ENCODE assay signal across 1 cellular context in the genomic region with DNA sequence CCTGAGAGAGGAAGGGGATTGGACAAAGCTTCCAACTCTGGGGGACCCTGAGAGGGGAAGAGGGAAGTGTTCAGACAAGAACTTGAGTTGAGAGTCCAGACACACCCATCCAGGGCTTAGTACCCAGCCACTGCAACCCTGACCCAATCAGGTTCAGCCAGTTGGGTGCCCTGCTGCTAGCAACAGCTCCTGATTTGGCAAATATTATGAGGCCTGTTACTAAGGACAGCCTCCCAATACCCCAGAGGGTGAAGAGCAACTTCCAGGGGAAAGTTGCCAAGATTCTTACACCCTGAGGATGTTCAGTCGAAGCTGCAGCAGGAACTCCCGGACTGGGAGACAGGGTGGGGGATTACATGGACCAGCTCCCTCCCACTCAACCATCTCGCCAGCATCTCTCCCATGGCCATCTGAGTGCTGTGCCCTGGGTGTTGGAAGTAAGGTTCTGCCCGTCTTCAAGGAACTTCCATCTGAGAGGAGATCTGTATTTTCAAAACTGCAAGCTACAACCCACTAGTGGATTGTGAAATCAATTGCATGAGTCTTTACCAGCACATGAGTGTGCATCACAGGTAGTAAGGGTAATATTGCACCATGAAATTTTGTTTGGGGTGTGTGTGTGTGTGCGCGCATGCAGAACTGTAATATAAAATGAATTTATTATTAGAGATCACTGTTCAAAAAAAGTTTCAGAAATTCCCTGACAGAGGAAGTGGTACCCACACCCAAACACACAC.
TF ChIP-seq lines count a peak whose summit lies in the region.

No MANE protein-coding gene starts in this region.

TF ChIP-seq in A549, 52 proteins besides CTCF, POLR2A, EP300 and RAD21 (continued from another document):
- TF ChIP-seq ESRRA (IDR thresholded peaks at IDR 0.05; ENCODE audit: borderline replicate concordance, low read length) (no peak), ATOH8 (CRISPR knock-in tag; IDR thresholded peaks at IDR 0.05; ENCODE audit: low read depth) (no peak), RFX5 (IDR thresholded peaks at IDR 0.05) (peak; percentile 60; the same call in 1 of the 2 replicates), FOXS1 (CRISPR knock-in tag; IDR thresholded peaks at IDR 0.05) (no peak), MAFK (IDR thresholded peaks at IDR 0.05; ENCODE audit: partially characterized antibody) (peak; percentile 10), CHD4 (IDR thresholded peaks at IDR 0.05; ENCODE audit: borderline replicate concordance) (no peak), FOSL2 (IDR thresholded peaks at IDR 0.05) (no peak), FOSL2 (CRISPR knock-in tag; IDR thresholded peaks at IDR 0.05) (peak; percentile 42; the same call in 1 of the 2 replicates), POLR2AphosphoS2 (conservative IDR thresholded peaks at IDR 0.05; ENCODE audit: low read length) (no peak), CBX8 (IDR thresholded peaks at IDR 0.05) (no peak), MYC (IDR thresholded peaks at IDR 0.05; ENCODE audit: borderline replicate concordance, low read length) (no peak), KDM1A (IDR thresholded peaks at IDR 0.05; ENCODE audit: low read depth) (no peak), FOSB (CRISPR knock-in tag; IDR thresholded peaks at IDR 0.05) (no peak), JUN (IDR thresholded peaks at IDR 0.05) (no peak), SREBF2 (IDR thresholded peaks at IDR 0.05) (no peak)
